Comparison of ENCODE assay signal across 17 cellular contexts in genomic region chr21:38448619-38449186, GRCh38. TPM values are rescaled to one million over a fixed set of nuclear protein-coding genes. Genes with fewer than 3 reads are reported as not detected.
DNase-seq lines count a peak whose midpoint lies in the region; ATAC-seq and TF ChIP-seq lines count a peak whose summit lies in the region.
"Had no signal": no experiment of that assay in that cellular context is flagged by ENCODE, and none has a peak within 500 bp of the region (broad histone marks: within the 10 kb centered on the region; RNA-seq: fewer than 3 reads in every experiment).

No MANE protein-coding gene starts in this region.

- H3K27ac ChIP-seq in PC-3 (ENCODE audit: low read length), result no peak overlapping the region
- H3K27ac ChIP-seq: hepatocyte, pancreas had no signal

- H3K9ac ChIP-seq in PC-3 (ENCODE audit: low read length), result no peak overlapping the region

- no peaks in the 10 kb centered on the region for H4K20me1 ChIP-seq in PC-3 (ENCODE audit: low read length)

- intact Hi-C loops in PC-3 (cut with micrococcal nuclease), result no loop called here

- H3K4me1 Mint-ChIP-seq in endothelial cell (ENCODE audit: unreplicated experiment) (peaks cover 28% of the 10 kb centered on the region), osteocyte (ENCODE audit: unreplicated experiment) (peaks cover 46% of the 10 kb centered on the region)
- H3K4me1 Mint-ChIP-seq: memory B cell had no signal

- ATAC-seq in PC-3 (no peak), GM18907 (IDR thresholded peaks at IDR 0.05; ENCODE audit: unreplicated experiment) (no peak)
- ATAC-seq: activated CD8-positive, alpha-beta T cell treated with anti-CD3 and anti-CD28 coated beads for 36 hours; pancreas had no signal

- H3K27ac Mint-ChIP-seq in endothelial cell (ENCODE audit: unreplicated experiment) (peak overlapping the region; percentile 21), osteocyte (ENCODE audit: unreplicated experiment) (peak overlapping the region; percentile 90)
- H3K27ac Mint-ChIP-seq: activated CD8-positive, alpha-beta T cell treated with anti-CD3 and anti-CD28 coated beads for 36 hours; memory B cell; T-helper 2 cell treated with Interferon-gamma antibody and Interleukin-4, amounts not matched to agents 5 μg/mL and 100 μg/mL, for 36 hours had no signal

- DNase-seq in NCI-H526 (lab: John Stamatoyannopoulos, UW) (peak; percentile 1 to 34), NCI-H526 treated with DMSO at 0.1 percent for 48 hours (lab: John Stamatoyannopoulos, UW) (no peak), NCI-H510A treated with DMSO at 0.1 percent for 48 hours (lab: John Stamatoyannopoulos, UW) (peak; percentile 68), endothelial cell (ENCODE audit: low spot score) (no peak), osteocyte (ENCODE audit: extremely low spot score, unreplicated experiment) (no peak), PC-3 (no peak), mucosa of gallbladder (ENCODE audit: low spot score) (no peak)
- DNase-seq: 8988T; activated CD8-positive, alpha-beta T cell treated with anti-CD3 and anti-CD28 coated beads for 36 hours; activated gamma-delta T cell treated with Interleukin-2 at 50 U/mL for 16 hours; NCI-H187; pancreas; upper lobe of left lung had no signal

- TF ChIP-seq CTCF in endothelial cell (IDR thresholded peaks at IDR 0.05; ENCODE audit: unreplicated experiment) (no peak), osteocyte (IDR thresholded peaks at IDR 0.05) (no peak), PC-3 (conservative IDR thresholded peaks at IDR 0.05; ENCODE audit: low read depth, low read length) (no peak)

- no peaks in the 10 kb centered on the region for H3K9me3 ChIP-seq in PC-3 (ENCODE audit: low read length)
- H3K9me3 ChIP-seq: pancreas, upper lobe of left lung had no signal

- no TSS peak for BruUV-seq in PC-3 (replicated peaks; lab: Mats Ljungman, UMichigan)

- no peak overlapping the region for H2AFZ ChIP-seq in PC-3 (ENCODE audit: low read length)
- H2AFZ ChIP-seq: hepatocyte had no signal

- peaks cover 32% of the 10 kb centered on the region; the same call in 1 of the 2 replicates for H3K27me3 ChIP-seq in PC-3 (ENCODE audit: low read length)
- H3K27me3 ChIP-seq: hepatocyte, pancreas, upper lobe of left lung had no signal

- no peaks in the 10 kb centered on the region for H3K79me2 ChIP-seq in PC-3 (ENCODE audit: low read length)
- H3K79me2 ChIP-seq: hepatocyte had no signal

- CTCF ChIA-PET in PC-3 (lab: Charles Lee), result no interaction called here

- H3K4me3 ChIP-seq in PC-3 (ENCODE audit: low read length), result no peak overlapping the region
- H3K4me3 ChIP-seq: hepatocyte, pancreas, upper lobe of left lung had no signal

- no peaks in the 10 kb centered on the region for H3K4me1 ChIP-seq in PC-3 (ENCODE audit: insufficient read depth, low read length)
- H3K4me1 ChIP-seq: pancreas had no signal

- H3K36me3 Mint-ChIP-seq in endothelial cell (ENCODE audit: low read depth, unreplicated experiment) (peaks cover 26% of the 10 kb centered on the region), osteocyte (ENCODE audit: unreplicated experiment) (peaks cover 4% of the 10 kb centered on the region)
- H3K36me3 Mint-ChIP-seq: memory B cell had no signal

- no peaks in the 10 kb centered on the region for H3K9me2 ChIP-seq in PC-3 (replicated peaks; ENCODE audit: low read length)

- H3K27me3 Mint-ChIP-seq in endothelial cell (ENCODE audit: unreplicated experiment), result peaks cover 2% of the 10 kb centered on the region
- H3K27me3 Mint-ChIP-seq in osteocyte (ENCODE audit: unreplicated experiment), result no peaks in the 10 kb centered on the region
- H3K27me3 Mint-ChIP-seq: activated CD8-positive, alpha-beta T cell treated with anti-CD3 and anti-CD28 coated beads for 36 hours; memory B cell had no signal

- POLR2A ChIA-PET in PC-3 (lab: Charles Lee; ENCODE audit: unreplicated experiment), result no interaction called here

- H3K4me3 Mint-ChIP-seq in endothelial cell (ENCODE audit: unreplicated experiment) (no peak overlapping the region), osteocyte (ENCODE audit: unreplicated experiment) (no peak overlapping the region)
- H3K4me3 Mint-ChIP-seq: activated CD8-positive, alpha-beta T cell treated with anti-CD3 and anti-CD28 coated beads for 36 hours; memory B cell; T-helper 2 cell treated with Interferon-gamma antibody and Interleukin-4, amounts not matched to agents 5 μg/mL and 100 μg/mL, for 36 hours had no signal

- H3K4me2 ChIP-seq in PC-3 (ENCODE audit: low read length), result no peak overlapping the region
- H3K4me2 ChIP-seq: hepatocyte had no signal

- H3K9me3 Mint-ChIP-seq in endothelial cell (ENCODE audit: unreplicated experiment) (no peaks in the 10 kb centered on the region), osteocyte (ENCODE audit: unreplicated experiment) (no peaks in the 10 kb centered on the region)
- H3K9me3 Mint-ChIP-seq: activated CD8-positive, alpha-beta T cell treated with anti-CD3 and anti-CD28 coated beads for 36 hours; T-helper 2 cell treated with Interferon-gamma antibody and Interleukin-4, amounts not matched to agents 5 μg/mL and 100 μg/mL, for 36 hours had no signal

- H3K36me3 ChIP-seq in PC-3 (ENCODE audit: low read depth, low read length), result no peaks in the 10 kb centered on the region
- H3K36me3 ChIP-seq: pancreas, upper lobe of left lung had no signal

- no peaks in the 10 kb centered on the region for H3F3A ChIP-seq in PC-3 (ENCODE audit: low read length, unreplicated experiment)

RNA-seq across cellular contexts. Expression of gene ERG, which starts 49.6 kb away (rescaled TPM):
- total RNA-seq in endothelial cell (ENCODE audit: unreplicated experiment), result 133 TPM
- 11.0 and 11.5 TPM in 2 replicates for total RNA-seq in osteocyte
- not detected in 2 replicates for total RNA-seq in PC-3 (2014; rRNA removed)
- 10.0 TPM for total RNA-seq in mucosa of gallbladder
- total RNA-seq: activated CD8-positive, alpha-beta T cell treated with anti-CD3 and anti-CD28 coated beads for 36 hours had no signal

Comparison
In these comparisons a context has a peak if more than half of its experiments do, and no peak if none do; other contexts are left out.
1. DNase-seq: peak in NCI-H526 (2 of 2) and NCI-H510A treated with DMSO at 0.1 percent for 48 hours (single experiment); none in NCI-H526 treated with DMSO at 0.1 percent for 48 hours (single experiment), endothelial cell (single experiment), osteocyte (single experiment), PC-3 (single experiment) and mucosa of gallbladder (single experiment).
2. RNA of gene ERG, which starts 49.6 kb away (total RNA-seq): 133 TPM in endothelial cell (single experiment); 11.0 to 11.5 TPM in osteocyte, 10.0 TPM in mucosa of gallbladder (single experiment) and not detected in PC-3; every median in the first group is over 10 times any median in the second.